In genomic region chr12:101920906-101921305, GRCh38 we compare ENCODE assay signal across 18 cellular contexts.
"Had no signal": no experiment of that assay in that cellular context is flagged by ENCODE, and none has a peak within 500 bp of the region (broad histone marks: within the 10 kb centered on the region; RNA-seq: fewer than 3 reads in every experiment).

No MANE protein-coding gene starts in this region.

- H3K4me1 ChIP-seq: colonic mucosa had no signal

- H3K27ac Mint-ChIP-seq: naive thymus-derived CD4-positive, alpha-beta T cell; nephron progenitor cell had no signal

- H3K9me3 Mint-ChIP-seq: nephron progenitor cell had no signal

- H3K27ac ChIP-seq: colonic mucosa, esophagus squamous epithelium, heart left ventricle, stomach, thoracic aorta, transverse colon had no signal

- DNase-seq: colonic mucosa; dermis blood vessel endothelial cell; esophagus squamous epithelium; foreskin melanocyte; heart left ventricle; hypothalamus; kidney glomerular epithelial cell; mammary epithelial cell; naive thymus-derived CD4-positive, alpha-beta T cell; nephron progenitor cell; stimulated activated naive CD4-positive, alpha-beta T cell; stomach; substantia nigra; transverse colon had no signal

- H3K4me1 Mint-ChIP-seq: nephron progenitor cell had no signal

- H3K4me3 ChIP-seq: colonic mucosa, esophagus squamous epithelium, heart left ventricle, stomach, thoracic aorta, transverse colon had no signal

- H3K4me3 Mint-ChIP-seq: naive thymus-derived CD4-positive, alpha-beta T cell; nephron progenitor cell had no signal

- H3K27me3 ChIP-seq: colonic mucosa, esophagus squamous epithelium, heart left ventricle, stomach, transverse colon had no signal

- H3K36me3 ChIP-seq: colonic mucosa, transverse colon had no signal

- H3K9me3 ChIP-seq: colonic mucosa, esophagus squamous epithelium, heart left ventricle, stomach, thoracic aorta, transverse colon had no signal

- FAIRE-seq: islet of Langerhans had no signal

- ATAC-seq: heart left ventricle; left lobe of liver; naive thymus-derived CD4-positive, alpha-beta T cell; sciatic nerve had no signal
